9 cellular contexts compared by ENCODE assay signal in genomic region chr16:27199747-27200146, GRCh38. TPM values are rescaled to one million over a fixed set of nuclear protein-coding genes. Genes with fewer than 3 reads are reported as not detected.
DNase-seq lines count a peak whose midpoint lies in the region; FAIRE-seq and TF ChIP-seq lines count a peak whose summit lies in the region.
"Had no signal": no experiment of that assay in that cellular context is flagged by ENCODE, and none has a peak within 500 bp of the region (broad histone marks: within the 10 kb centered on the region; RNA-seq: fewer than 3 reads in every experiment).

No MANE protein-coding gene starts in this region.

- H3K27me3 ChIP-seq in right atrium auricular region = no peaks in the 10 kb centered on the region

- H3K36me3 Mint-ChIP-seq in CD14-positive monocyte (no peaks in the 10 kb centered on the region), chondrocyte (ENCODE audit: low read depth) (no peaks in the 10 kb centered on the region)

- intact Hi-C loops in CD14-positive monocyte (cut with micrococcal nuclease) = loop anchor here in 1 of 2 donors (10.0 kb wide), 1 partner anchor 345 kb away; the partner anchor contains the start of gene GTF3C1
- intact Hi-C loops in cardiac septum (cut with DNase I) = no loop called here

- H3K36me3 ChIP-seq in right atrium auricular region = no peaks in the 10 kb centered on the region

- peaks cover 34% of the 10 kb centered on the region for H3K4me1 Mint-ChIP-seq in CD14-positive monocyte
- H3K4me1 Mint-ChIP-seq in chondrocyte (ENCODE audit: low read depth) = peaks cover 25% of the 10 kb centered on the region

- TF ChIP-seq CTCF in CD14-positive monocyte (IDR thresholded peaks at IDR 0.05) (no peak), chondrocyte (IDR thresholded peaks at IDR 0.05) (no peak), right atrium auricular region (IDR thresholded peaks at IDR 0.05) (no peak)

- H3K4me1 ChIP-seq in right atrium auricular region = peaks cover 0 to 14% of the 10 kb centered on the region in 2 donors

- no peak overlapping the region for H3K4me3 ChIP-seq in right atrium auricular region

- DNase-seq in CD14-positive monocyte (ENCODE audit: low spot score) (no peak), GM19239 (ENCODE audit: insufficient read length, low spot score) (peak; percentile 73), M059J (ENCODE audit: low read depth) (peak; percentile 60), chondrocyte (ENCODE audit: low spot score) (no peak), right atrium auricular region (ENCODE audit: low spot score) (no peak), dedifferentiated amniotic fluid mesenchymal stem cell (ENCODE audit: extremely low spot score) (no peak), cardiac septum (ENCODE audit: low spot score) (no peak)
- DNase-seq in effector CD4-positive, alpha-beta T cell = no peak
- DNase-seq: foreskin fibroblast had no signal

- H3K9me3 Mint-ChIP-seq in CD14-positive monocyte (peaks cover 0 to 2% (median 1%) of the 10 kb centered on the region in 7 donors), chondrocyte (ENCODE audit: low read depth) (peaks cover 4% of the 10 kb centered on the region)

- H3K4me3 Mint-ChIP-seq in CD14-positive monocyte (peak overlapping the region; percentile 16 to 53), chondrocyte (ENCODE audit: unreplicated experiment) (no peak overlapping the region)

- FAIRE-seq in GM19239 (lab: Jason Lieb, UNC) = peak; percentile 87

- H3K27ac Mint-ChIP-seq in CD14-positive monocyte (peak overlapping the region; percentile 81 to 93 (median 88)), chondrocyte (ENCODE audit: unreplicated experiment) (peak overlapping the region; percentile 65)

- H3K27ac ChIP-seq in right atrium auricular region = no peak overlapping the region

- peaks cover 0 to 8% (median 4%) of the 10 kb centered on the region in 3 donors for H3K27me3 Mint-ChIP-seq in CD14-positive monocyte (ENCODE audit: low read depth in 3 of 3)
- no peaks in the 10 kb centered on the region for H3K27me3 Mint-ChIP-seq in chondrocyte (ENCODE audit: low read depth)

- H3K9me3 ChIP-seq in right atrium auricular region = no peaks in the 10 kb centered on the region

RNA-seq across cellular contexts. Expression of gene KDM8, which starts 3.6 kb away (rescaled TPM):
- 1 to 10 TPM in 1 of 2 donors, under 1 TPM in 1; 0.40 to 1.5 TPM for polyA plus RNA-seq in CD14-positive monocyte
- 1.6 and 4.7 TPM in 2 replicates for total RNA-seq in M059J (2014; rRNA removed; shearing (Covaris generic))
- 4.4 to 9.3 TPM (median 5.6 TPM) in 3 replicates for total RNA-seq in chondrocyte
- total RNA-seq in right atrium auricular region = 1 to 10 TPM; 2.9 to 3.8 TPM
- total RNA-seq in cardiac septum = 3.0 TPM

Comparison
In these comparisons a context has a peak if more than half of its experiments do, and no peak if none do; other contexts are left out.
1. DNase-seq: peak in GM19239 (single experiment) and M059J (single experiment); none in CD14-positive monocyte (single experiment), chondrocyte (single experiment), right atrium auricular region (single experiment), dedifferentiated amniotic fluid mesenchymal stem cell (single experiment), effector CD4-positive, alpha-beta T cell (single experiment) and cardiac septum (single experiment).